8 cellular contexts compared by ENCODE assay signal in the genomic region with DNA sequence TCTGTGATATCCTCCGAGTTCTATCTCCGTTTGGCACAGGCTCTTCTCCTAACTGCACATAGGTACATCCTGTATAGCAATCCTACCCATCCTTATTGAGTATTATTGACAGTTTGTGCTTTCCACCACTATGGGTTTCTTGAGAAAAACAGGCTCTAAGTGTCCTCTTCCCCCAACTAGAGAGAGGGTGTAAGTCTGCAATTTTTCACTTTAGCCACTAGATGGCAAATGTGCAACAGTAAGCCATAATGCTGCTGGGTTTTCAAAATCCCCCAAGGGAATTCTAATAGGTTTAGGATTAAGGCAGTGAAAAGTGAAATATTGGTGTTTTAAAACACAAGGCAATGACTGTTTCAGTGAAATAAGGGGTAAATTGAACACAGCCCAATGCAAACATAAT.
A peak's percentile ranks its signal among the peaks of the same experiment; 100 is the strongest.
DNase-seq lines count a peak whose midpoint lies in the region; ATAC-seq and TF ChIP-seq lines count a peak whose summit lies in the region.

No MANE protein-coding gene starts in this region.

- no peak overlapping the region for H2AFZ ChIP-seq in GM23248

- H3K27me3 ChIP-seq in GM23248 (replicated peaks; ENCODE audit: insufficient read depth), result no peaks in the 10 kb centered on the region
- H3K27me3 ChIP-seq in lower lobe of right lung (ENCODE audit: low read depth), result no peaks in the 10 kb centered on the region

- H3K9me3 ChIP-seq in GM23248 (ENCODE audit: low read depth), result no peaks in the 10 kb centered on the region
- no peaks in the 10 kb centered on the region for H3K9me3 ChIP-seq in lower lobe of right lung

- H3F3A ChIP-seq in GM23248 (ENCODE audit: insufficient read depth), result no peaks in the 10 kb centered on the region

- ATAC-seq in lower lobe of right lung, result peak in 1 of 2 donors; percentile 60
- no peak for ATAC-seq in omental fat pad (ENCODE audit: low FRiP score)

- TF ChIP-seq CTCF in LNCAP (IDR thresholded peaks at IDR 0.05), result peak; percentile 61; the same call in 1 of the 2 replicates
- peak; percentile 41 for TF ChIP-seq CTCF in lower lobe of right lung (IDR thresholded peaks at IDR 0.05)
- no peak for TF ChIP-seq CTCF in omental fat pad (IDR thresholded peaks at IDR 0.05)

- H3K9me2 ChIP-seq in GM23248 (ENCODE audit: insufficient read depth), result no peaks in the 10 kb centered on the region

- in situ Hi-C loops in GM23248 (cut with MboI), result no loop called here

- H3K27ac ChIP-seq in GM23248 (no peak overlapping the region), lower lobe of right lung (no peak overlapping the region)

- no peak overlapping the region for H3K4me2 ChIP-seq in GM23248 (ENCODE audit: unreplicated experiment)

- intact Hi-C loops in lower lobe of right lung (cut with DNase I), result no loop called here

- H3K36me3 ChIP-seq in GM23248 (ENCODE audit: low read depth) (no peaks in the 10 kb centered on the region), lower lobe of right lung (no peaks in the 10 kb centered on the region)

- H3K79me2 ChIP-seq in GM23248 (ENCODE audit: insufficient read depth), result no peaks in the 10 kb centered on the region

- DNase-seq in NCI-H2081 (lab: John Stamatoyannopoulos, UW), result peak; percentile 31 to 60
- no peak for DNase-seq in NCI-H2081 treated with DMSO at 0.1 percent for 48 hours (lab: John Stamatoyannopoulos, UW)
- DNase-seq in GM23248, result peak; percentile 61
- DNase-seq in amniotic epithelial cell (ENCODE audit: low read depth), result peak; percentile 5
- no peak for DNase-seq in lower lobe of right lung
- DNase-seq in KG1 (lab: John Stamatoyannopoulos, UW), result no peak
- no peak for DNase-seq in omental fat pad (ENCODE audit: low spot score)

- H3K4me3 ChIP-seq in GM23248 (no peak overlapping the region), lower lobe of right lung (no peak overlapping the region)

- H3K9ac ChIP-seq in GM23248, result no peak overlapping the region

- H4K20me1 ChIP-seq in GM23248 (ENCODE audit: insufficient read depth), result no peaks in the 10 kb centered on the region

- WGBS in GM23248 (ENCODE audit: low coverage in 1 of 2, low lambda C conversion rate in 2 of 2, missing lambda C conversion rate in 2 of 2), 2 experiments, result 21 to 54% methylated on average over 2 of the region's 2 CpGs

- H3K4me1 ChIP-seq in GM23248 (ENCODE audit: insufficient read depth), result no peaks in the 10 kb centered on the region
- no peaks in the 10 kb centered on the region for H3K4me1 ChIP-seq in lower lobe of right lung

Comparison
In these comparisons a context has a peak if more than half of its experiments do, and no peak if none do; other contexts are left out.
1. DNase-seq: peak in NCI-H2081 (2 of 2), GM23248 (single experiment) and amniotic epithelial cell (single experiment); none in NCI-H2081 treated with DMSO at 0.1 percent for 48 hours (single experiment), lower lobe of right lung (single experiment), KG1 (single experiment) and omental fat pad (single experiment).
2. CTCF ChIP-seq: peak in LNCAP (single experiment) and lower lobe of right lung (single experiment); none in omental fat pad (0 of 3).